In genomic region chr14:21965042-21965441, GRCh38 we compare ENCODE assay signal across 13 cellular contexts.
A peak's percentile ranks its signal among the peaks of the same experiment; 100 is the strongest.
DNase-seq lines count a peak whose midpoint lies in the region.
"Had no signal": no experiment of that assay in that cellular context is flagged by ENCODE, and none has a peak within 500 bp of the region (broad histone marks: within the 10 kb centered on the region; RNA-seq: fewer than 3 reads in every experiment).

No MANE protein-coding gene starts in this region.

- no peak overlapping the region for H3K18ac ChIP-seq in mesenchymal stem cell (ENCODE audit: low read depth in 1 of 2, low read length in 2 of 2)

- H3K27me3 Mint-ChIP-seq in activated CD4-positive, alpha-beta T cell treated with anti-CD3 and anti-CD28 coated beads, Interleukin-2, amount 10 ng/mL, durations not matched to agents 7 days and 5 days = no peaks in the 10 kb centered on the region

- no peak overlapping the region for H3K23ac ChIP-seq in mesenchymal stem cell (ENCODE audit: low read length in 2 of 2)

- DNase-seq in Jurkat, Clone E6-1 (ENCODE audit: low read depth, low spot score) = peak; percentile 88
- DNase-seq in activated CD4-positive, alpha-beta T cell treated with anti-CD3 and anti-CD28 coated beads, Interleukin-2, amount 10 ng/mL, durations not matched to agents 7 days and 5 days = peak; percentile 70
- peak; percentile 36 for DNase-seq in activated naive CD4-positive, alpha-beta T cell treated with Interleukin-2 at 50 U/mL for 16 hours
- peak; percentile 26 to 49 for DNase-seq in stimulated activated CD4-positive, alpha-beta T cell treated with anti-CD3 and anti-CD28 coated beads, Interleukin-2, amount 100 ng/mL, for 24 hours
- DNase-seq in mesenchymal stem cell (no peak), UCSD-AML1 (lab: John Stamatoyannopoulos, UW; ENCODE audit: unreplicated experiment) (no peak), cortex of kidney (lab: John Stamatoyannopoulos, UW) (no peak), NCI-H69 (lab: John Stamatoyannopoulos, UW) (no peak)
- DNase-seq: DMS79 treated with DMSO at 0.1 percent for 48 hours, MM.1S, NCI-H2171 treated with DMSO at 0.1 percent for 48 hours, ovary had no signal

- POLR2A ChIA-PET in activated CD4-positive, alpha-beta T cell treated with anti-CD3 and anti-CD28 coated beads, Interleukin-2, amount 10 ng/mL, durations not matched to agents 7 days and 5 days (lab: Charles Lee) = interaction anchor here (0.6 to 1.0 kb wide), 3 partner anchors 32 to 635 kb away, joined by 3 to 5 read pairs (median 3); no protein-coding TSS in a partner anchor

- peaks cover 34% of the 10 kb centered on the region for H3K4me1 Mint-ChIP-seq in activated CD4-positive, alpha-beta T cell treated with anti-CD3 and anti-CD28 coated beads, Interleukin-2, amount 10 ng/mL, durations not matched to agents 7 days and 5 days

- H4K91ac ChIP-seq in mesenchymal stem cell (ENCODE audit: low read length) = no peak overlapping the region

- no peak overlapping the region for H3K9ac ChIP-seq in mesenchymal stem cell (ENCODE audit: low read length)

- no peak overlapping the region for H3K4me3 ChIP-seq in Jurkat, Clone E6-1 (ENCODE audit: low read length)
- no peak overlapping the region for H3K4me3 ChIP-seq in mesenchymal stem cell (ENCODE audit: insufficient read depth in 1 of 2, low read depth in 1 of 2, low read length in 2 of 2)
- H3K4me3 ChIP-seq: ovary, vagina had no signal

- H2BK120ac ChIP-seq in mesenchymal stem cell (ENCODE audit: low read depth, low read length) = no peak overlapping the region

- no peaks in the 10 kb centered on the region for H3K79me1 ChIP-seq in mesenchymal stem cell (replicated peaks; ENCODE audit: low read length, poor library complexity, severe bottlenecking)

- 81% methylated on average over 1 of the region's 1 CpG for WGBS in mesenchymal stem cell

- no peak overlapping the region for H2BK12ac ChIP-seq in mesenchymal stem cell (ENCODE audit: low read length in 2 of 2)

- no peak overlapping the region for H4K8ac ChIP-seq in mesenchymal stem cell (ENCODE audit: low read length)

- peak overlapping the region; percentile 78 for H3K27ac Mint-ChIP-seq in activated CD4-positive, alpha-beta T cell treated with anti-CD3 and anti-CD28 coated beads, Interleukin-2, amount 10 ng/mL, durations not matched to agents 7 days and 5 days

- H3K9me3 Mint-ChIP-seq in activated CD4-positive, alpha-beta T cell treated with anti-CD3 and anti-CD28 coated beads, Interleukin-2, amount 10 ng/mL, durations not matched to agents 7 days and 5 days = no peaks in the 10 kb centered on the region

- no peaks in the 10 kb centered on the region for H3K4me1 ChIP-seq in mesenchymal stem cell (ENCODE audit: control insufficient read depth, insufficient read depth, low read depth, low read length)
- H3K4me1 ChIP-seq: vagina had no signal

- H3K4me3 Mint-ChIP-seq in activated CD4-positive, alpha-beta T cell treated with anti-CD3 and anti-CD28 coated beads, Interleukin-2, amount 10 ng/mL, durations not matched to agents 7 days and 5 days = peak overlapping the region; percentile 56

- H2AK5ac ChIP-seq in mesenchymal stem cell (ENCODE audit: low read length, severe bottlenecking) = no peak overlapping the region

- H3K36me3 ChIP-seq in mesenchymal stem cell (ENCODE audit: control insufficient read depth in 1 of 2, insufficient read depth in 2 of 2, low read depth in 1 of 2, low read length in 2 of 2) = no peaks in the 10 kb centered on the region
- H3K36me3 ChIP-seq: ovary, vagina had no signal

- peaks cover 0 to 3% of the 10 kb centered on the region in 2 experiments for H3K27me3 ChIP-seq in mesenchymal stem cell (ENCODE audit: control insufficient read depth in 1 of 2, insufficient read depth in 1 of 2, low read length in 2 of 2)
- H3K27me3 ChIP-seq: ovary, vagina had no signal

- H2BK5ac ChIP-seq in mesenchymal stem cell (ENCODE audit: low read depth, low read length, poor library complexity, severe bottlenecking) = no peak overlapping the region

- no peaks in the 10 kb centered on the region for H3K36me3 Mint-ChIP-seq in activated CD4-positive, alpha-beta T cell treated with anti-CD3 and anti-CD28 coated beads, Interleukin-2, amount 10 ng/mL, durations not matched to agents 7 days and 5 days (ENCODE audit: low read depth)

- H3K4me2 ChIP-seq in mesenchymal stem cell (ENCODE audit: low read length, poor library complexity, severe bottlenecking) = no peak overlapping the region

- CTCF ChIA-PET in activated CD4-positive, alpha-beta T cell treated with anti-CD3 and anti-CD28 coated beads, Interleukin-2, amount 10 ng/mL, durations not matched to agents 7 days and 5 days (lab: Charles Lee) = interaction anchor here (1.3 kb wide), 1 partner anchor 13 kb away, joined by 3 read pairs; no protein-coding TSS in a partner anchor

- H3K9me3 ChIP-seq in mesenchymal stem cell (ENCODE audit: control insufficient read depth, low read length) = peaks cover 3% of the 10 kb centered on the region
- H3K9me3 ChIP-seq: ovary, vagina had no signal

- no peak overlapping the region for H3K14ac ChIP-seq in mesenchymal stem cell (ENCODE audit: low read length in 2 of 2)

- no peak overlapping the region for H2BK15ac ChIP-seq in mesenchymal stem cell (ENCODE audit: low read depth, poor library complexity, severe bottlenecking)

- no peak overlapping the region for H3K27ac ChIP-seq in mesenchymal stem cell (ENCODE audit: low read length, poor library complexity, severe bottlenecking)
- H3K27ac ChIP-seq: ovary, vagina had no signal

- no peak overlapping the region for H3K4ac ChIP-seq in mesenchymal stem cell (ENCODE audit: low read depth in 1 of 2, low read length in 2 of 2)

- H2AFZ ChIP-seq in mesenchymal stem cell (ENCODE audit: low read depth, low read length) = no peak overlapping the region

Comparison
In these comparisons a context has a peak if more than half of its experiments do, and no peak if none do; other contexts are left out.
1. DNase-seq: peak in Jurkat, Clone E6-1 (single experiment), activated CD4-positive, alpha-beta T cell treated with anti-CD3 and anti-CD28 coated beads, Interleukin-2, amount 10 ng/mL, durations not matched to agents 7 days and 5 days (single experiment), activated naive CD4-positive, alpha-beta T cell treated with Interleukin-2 at 50 U/mL for 16 hours (single experiment) and stimulated activated CD4-positive, alpha-beta T cell treated with anti-CD3 and anti-CD28 coated beads, Interleukin-2, amount 100 ng/mL, for 24 hours (2 of 2); none in mesenchymal stem cell (single experiment), UCSD-AML1 (single experiment), cortex of kidney (single experiment) and NCI-H69 (single experiment).